ENCODE assay signal across 29 cellular contexts in genomic region chr6:107599043-107599442, GRCh38.
"Had no signal": no experiment of that assay in that cellular context is flagged by ENCODE, and none has a peak within 500 bp of the region (broad histone marks: within the 10 kb centered on the region; RNA-seq: fewer than 3 reads in every experiment).

No MANE protein-coding gene starts in this region.

- H3K27ac ChIP-seq: lower lobe of right lung, pancreas, prostate gland, skin epidermis, stomach, testis, thyroid gland, transverse colon, upper lobe of left lung, vagina had no signal

- H3K9me3 ChIP-seq: lower lobe of right lung, pancreas, prostate gland, stomach, testis, thyroid gland, transverse colon, upper lobe of left lung, vagina had no signal

- H3K4me1 ChIP-seq: lower lobe of right lung, prostate gland, transverse colon had no signal

- ATAC-seq: left cardiac atrium; left lobe of liver; left ventricle myocardium superior; lower lobe of right lung; naive thymus-derived CD8-positive, alpha-beta T cell; pancreas; right cardiac atrium; sciatic nerve; stimulated activated naive B cell treated with anti-CD40 and anti-IgM and Interleukin-4, amounts not matched to agents 10 μg/mL and 1 μg/mL and 100 μg/mL, for 72 hours; stimulated activated naive CD8-positive, alpha-beta T cell treated with anti-CD3 and anti-CD28 coated beads, Interleukin-15, Interleukin-2, amounts not matched to agents 100 U/mL and 50 U/mL, for 24 hours had no signal

- H3K27me3 ChIP-seq: pancreas, stomach, testis, thyroid gland, transverse colon, upper lobe of left lung, vagina had no signal

- H3K36me3 ChIP-seq: lower lobe of right lung, pancreas, prostate gland, stomach, thyroid gland, transverse colon, upper lobe of left lung, vagina had no signal

- DNase-seq: islet precursor cell; kidney glomerular epithelial cell; left cardiac atrium; left ventricle myocardium superior; lower lobe of right lung; mammary epithelial cell; mesenchymal stem cell; naive thymus-derived CD8-positive, alpha-beta T cell; nucleus accumbens; pancreas; posterior cingulate gyrus; retina; right cardiac atrium; stimulated activated CD4-positive, alpha-beta T cell treated with anti-CD3 and anti-CD28 coated beads, Interleukin-12 subunit alpha, Interleukin-12 subunit beta, amount 100 ng/mL, for 4 hours; stimulated activated CD4-positive, alpha-beta T cell treated with anti-CD3 and anti-CD28 coated beads, Interleukin-15, amount 100 ng/mL, for 24 hours; stimulated activated CD4-positive, alpha-beta T cell treated with anti-CD3 and anti-CD28 coated beads, Interleukin-2, amount 100 ng/mL, for 24 hours; stimulated activated CD4-positive, alpha-beta T cell treated with anti-CD3 and anti-CD28 coated beads, Interleukin-4, amount 100 ng/mL, for 1 hour; stimulated activated naive B cell treated with anti-CD40 and anti-IgM and Interleukin-4, amounts not matched to agents 10 μg/mL and 1 μg/mL and 100 μg/mL, for 72 hours; stimulated activated naive CD8-positive, alpha-beta T cell treated with anti-CD3 and anti-CD28 coated beads, Interleukin-15, Interleukin-2, amounts not matched to agents 100 U/mL and 50 U/mL, for 24 hours; stomach; testis; thyroid gland; transverse colon; upper lobe of left lung had no signal

- H3K4me3 ChIP-seq: lower lobe of right lung, pancreas, prostate gland, skin epidermis, stomach, testis, thyroid gland, transverse colon, upper lobe of left lung, vagina had no signal
